7 cellular contexts compared by ENCODE assay signal in genomic region chr9:626114-626513, GRCh38.
DNase-seq lines count a peak whose midpoint lies in the region; ATAC-seq, FAIRE-seq and TF ChIP-seq lines count a peak whose summit lies in the region.
"Not testable (repeated sequence)": the region's sequence is repeated elsewhere in the genome, so short reads cannot be mapped to it uniquely, and the experiment has no call there.

No MANE protein-coding gene starts in this region.

- CTCF ChIA-PET in endothelial cell of umbilical vein (lab: Charles Lee) = interaction anchor here (1.5 kb wide), 2 partner anchors 11 to 52 kb away, joined by 4 to 7 read pairs; no protein-coding TSS in a partner anchor

- FAIRE-seq in endothelial cell of umbilical vein (lab: Jason Lieb, UNC) = peak; percentile 49

- H4K20me1 ChIP-seq in KMS-11 (ENCODE audit: insufficient read depth); endothelial cell of umbilical vein (replicated peaks; ENCODE audit: control insufficient read depth, extremely low read depth, insufficient read depth, low read length): not testable (repeated sequence)

- POLR2A ChIA-PET in endothelial cell of umbilical vein (lab: Charles Lee) = not testable (repeated sequence)

- not testable (repeated sequence) for H3K4me3 Mint-ChIP-seq in nephron

- not testable (repeated sequence) for H3K9me1 ChIP-seq in endothelial cell of umbilical vein (replicated peaks; ENCODE audit: control insufficient read depth, extremely low read depth, insufficient read depth, low read length)

- H3K9me3 Mint-ChIP-seq in nephron = not testable (repeated sequence)

- H3K79me2 ChIP-seq in KMS-11 (ENCODE audit: insufficient read depth, low read depth); endothelial cell of umbilical vein (ENCODE audit: control insufficient read depth, insufficient read depth, low read length): not testable (repeated sequence)

- H3K27me3 Mint-ChIP-seq in nephron (ENCODE audit: low read depth) = not testable (repeated sequence)

- dilution Hi-C loops in endothelial cell of umbilical vein (cut with MboI; ENCODE audit: extremely low pct_ligation_motif_present, low sequenced_read_pairs) = not testable (repeated sequence)

- H2AFZ ChIP-seq in KMS-11 (ENCODE audit: low read depth) = peak overlapping the region; percentile 57
- H2AFZ ChIP-seq in endothelial cell of umbilical vein (ENCODE audit: low read depth, low read length) = peak overlapping the region; percentile 95

- intact Hi-C loops in endothelial cell of umbilical vein (cut with micrococcal nuclease); left ventricle myocardium superior (cut with micrococcal nuclease); stomach (cut with DNase I; ENCODE audit: low total_unique reads): not testable (repeated sequence)

- H3K36me3 ChIP-seq in KMS-11 (ENCODE audit: insufficient read depth); adipocyte (ENCODE audit: control insufficient read depth, insufficient read depth, low read length, severe bottlenecking); endothelial cell of umbilical vein (ENCODE audit: control insufficient read depth in 2 of 2, extremely low read depth in 1 of 2, insufficient read depth in 2 of 2, low read length in 2 of 2); stomach: not testable (repeated sequence)

- not testable (repeated sequence) for BruUV-seq in endothelial cell of umbilical vein (replicated peaks; lab: Mats Ljungman, UMichigan)

- not testable (repeated sequence) for TF ChIP-seq EP300 in stomach (IDR thresholded peaks at IDR 0.05)

- peak; percentile 11 for ATAC-seq in GM19395 (IDR thresholded peaks at IDR 0.05; ENCODE audit: unreplicated experiment)
- ATAC-seq in left ventricle myocardium superior = peak; percentile 27

- H3K4me1 Mint-ChIP-seq in nephron = peaks cover 41% of the 10 kb centered on the region

- 63 to 86% (median 73%) methylated on average over 9 of the region's 9 CpGs for WGBS in stomach, 5 donors

- peak overlapping the region; percentile 71 for H3K9ac ChIP-seq in KMS-11
- peak overlapping the region; percentile 39 for H3K9ac ChIP-seq in adipocyte (ENCODE audit: low read length)
- not testable (repeated sequence) for H3K9ac ChIP-seq in endothelial cell of umbilical vein (replicated peaks; ENCODE audit: extremely low read depth, insufficient read depth, low read length)

- TF ChIP-seq POLR2A in endothelial cell of umbilical vein (IDR thresholded peaks at IDR 0.05; ENCODE audit: low read depth, low read length); stomach (IDR thresholded peaks at IDR 0.05): not testable (repeated sequence)

- peak overlapping the region; percentile 1 to 36 (median 3) for H3K27ac Mint-ChIP-seq in nephron

- H3K4me1 ChIP-seq in KMS-11 (ENCODE audit: low read depth, poor library complexity, severe bottlenecking) (peaks cover 92% of the 10 kb centered on the region), adipocyte (ENCODE audit: control insufficient read depth, insufficient read depth, low read length) (peaks cover 34% of the 10 kb centered on the region), endothelial cell of umbilical vein (ENCODE audit: control insufficient read depth, extremely low read depth, insufficient read depth, low read length) (peaks cover 14% of the 10 kb centered on the region), stomach (peaks cover 0 to 43% (median 13%) of the 10 kb centered on the region in 4 donors)

- H3K4me2 ChIP-seq in KMS-11 = peak overlapping the region; percentile 95
- not testable (repeated sequence) for H3K4me2 ChIP-seq in endothelial cell of umbilical vein (ENCODE audit: insufficient read depth, low read length)

- not testable (repeated sequence) for H3K36me3 Mint-ChIP-seq in nephron (ENCODE audit: low read depth)

- H3K4me3 ChIP-seq in KMS-11 (IDR thresholded peaks at IDR 0.05; ENCODE audit: insufficient read depth, low read depth, low read length); endothelial cell of umbilical vein (replicated peaks in 1 of 3; ENCODE audit: insufficient read depth in 1 of 3, low read depth in 1 of 3, low read length in 3 of 3); stomach: not testable (repeated sequence)
- peak overlapping the region; percentile 55 for H3K4me3 ChIP-seq in adipocyte (ENCODE audit: low read length)

- H3K9me3 ChIP-seq in adipocyte (ENCODE audit: control insufficient read depth, low read length); endothelial cell of umbilical vein (replicated peaks; ENCODE audit: control insufficient read depth, insufficient read depth, low read length); stomach: not testable (repeated sequence)

- H3K27me3 ChIP-seq in KMS-11 (ENCODE audit: insufficient read depth, low read depth); adipocyte (replicated peaks; ENCODE audit: control insufficient read depth, insufficient read depth, low read length); endothelial cell of umbilical vein (ENCODE audit: control insufficient read depth in 2 of 2, insufficient read depth in 2 of 2, low read length in 2 of 2); stomach: not testable (repeated sequence)

- not testable (repeated sequence) for DNase-seq in adipocyte (ENCODE audit: low read depth); endothelial cell of umbilical vein (ENCODE audit: low read depth, low spot score); left ventricle myocardium superior; stomach

- TF ChIP-seq CTCF in KMS-11 (conservative IDR thresholded peaks at IDR 0.05; ENCODE audit: low read depth, low read length); endothelial cell of umbilical vein (IDR thresholded peaks at IDR 0.05; ENCODE audit: extremely low read depth in 1 of 2, insufficient read depth in 1 of 2, low read depth in 1 of 2, low read length in 2 of 2); nephron (IDR thresholded peaks at IDR 0.05; ENCODE audit: unreplicated experiment in 3 of 3); stomach (IDR thresholded peaks at IDR 0.05): not testable (repeated sequence)

- peak overlapping the region; percentile 96 for H3K27ac ChIP-seq in KMS-11
- not testable (repeated sequence) for H3K27ac ChIP-seq in endothelial cell of umbilical vein (ENCODE audit: insufficient read depth, low read depth, low read length)
- H3K27ac ChIP-seq in stomach = peak overlapping the region in 4 of 5 donors; percentile 7 to 56 (median 50)
